Comparison of ENCODE assay signal across 19 cellular contexts in the genomic region with DNA sequence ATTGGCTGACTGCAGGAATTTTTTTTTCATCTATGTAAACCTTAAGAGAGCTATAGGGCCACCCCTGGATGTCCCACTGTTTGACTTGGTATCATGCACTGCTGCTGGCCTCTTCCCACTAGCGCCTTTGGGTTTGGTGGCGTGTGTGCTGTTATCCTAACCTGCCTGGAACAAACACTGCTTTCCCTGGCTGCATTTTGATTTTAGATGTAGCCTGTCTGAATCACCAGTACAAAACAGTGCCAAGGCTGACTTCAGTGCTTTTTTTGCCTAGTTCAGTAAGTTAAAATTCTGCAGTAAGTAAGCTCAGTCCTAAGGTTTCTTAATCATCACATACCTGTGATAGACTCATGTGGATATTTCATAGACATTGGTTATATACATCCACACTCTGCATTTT.
"Had no signal": no experiment of that assay in that cellular context is flagged by ENCODE, and none has a peak within 500 bp of the region (broad histone marks: within the 10 kb centered on the region; RNA-seq: fewer than 3 reads in every experiment).

No MANE protein-coding gene starts in this region.

- H3K4me1 ChIP-seq: gastrocnemius medialis, left ventricle myocardium inferior, tibial artery had no signal

- DNase-seq: activated CD4-positive, alpha-beta T cell treated with anti-CD3 and anti-CD28 coated beads, Interleukin-2, amount 10 ng/mL, durations not matched to agents 24 days and 14 days; activated CD4-positive, CD25-positive, alpha-beta regulatory T cell; activated CD8-positive, alpha-beta T cell treated with anti-CD3 and anti-CD28 coated beads for 36 hours; activated naive CD4-positive, alpha-beta T cell treated with Interleukin-2 at 50 U/mL for 16 hours; activated naive CD8-positive, alpha-beta T cell treated with anti-CD3 and anti-CD28 coated beads, Interleukin-2, amount 10 ng/mL, durations not matched to agents 7 days and 5 days; activated T-cell treated with anti-CD3 and anti-CD28 coated beads, Interleukin-2, amount 50 U/mL, for 1 hour; dermis blood vessel endothelial cell; effector memory CD8-positive, alpha-beta T cell; gastrocnemius medialis; left ventricle myocardium inferior; mammary epithelial cell; midbrain; stimulated activated CD4-positive, alpha-beta T cell treated with anti-CD3 and anti-CD28 coated beads, Interleukin-12 subunit alpha, Interleukin-12 subunit beta, amount 100 ng/mL, for 4 hours; stimulated activated CD4-positive, alpha-beta T cell treated with anti-CD3 and anti-CD28 coated beads, Interleukin-1b, Interleukin-23, amount 100 ng/mL, for 48 hours; stimulated activated CD8-positive, alpha-beta memory T cell treated with anti-CD3 and anti-CD28 coated beads, Interleukin-4, amount 100 ng/mL, for 48 hours; stimulated activated naive CD4-positive, alpha-beta T cell; T-helper 1 cell; T-helper 9 cell; tibial artery had no signal

- H3K27ac ChIP-seq: gastrocnemius medialis, left ventricle myocardium inferior, tibial artery had no signal

- H3K4me3 ChIP-seq: gastrocnemius medialis, left ventricle myocardium inferior, tibial artery had no signal

- H3K27me3 ChIP-seq: gastrocnemius medialis, tibial artery had no signal

- H3K9me3 ChIP-seq: gastrocnemius medialis, left ventricle myocardium inferior, tibial artery had no signal

- ATAC-seq: activated CD8-positive, alpha-beta T cell treated with anti-CD3 and anti-CD28 coated beads for 36 hours; effector memory CD8-positive, alpha-beta T cell; gastrocnemius medialis had no signal
